1 cellular context compared by ENCODE assay signal in the genomic region with DNA sequence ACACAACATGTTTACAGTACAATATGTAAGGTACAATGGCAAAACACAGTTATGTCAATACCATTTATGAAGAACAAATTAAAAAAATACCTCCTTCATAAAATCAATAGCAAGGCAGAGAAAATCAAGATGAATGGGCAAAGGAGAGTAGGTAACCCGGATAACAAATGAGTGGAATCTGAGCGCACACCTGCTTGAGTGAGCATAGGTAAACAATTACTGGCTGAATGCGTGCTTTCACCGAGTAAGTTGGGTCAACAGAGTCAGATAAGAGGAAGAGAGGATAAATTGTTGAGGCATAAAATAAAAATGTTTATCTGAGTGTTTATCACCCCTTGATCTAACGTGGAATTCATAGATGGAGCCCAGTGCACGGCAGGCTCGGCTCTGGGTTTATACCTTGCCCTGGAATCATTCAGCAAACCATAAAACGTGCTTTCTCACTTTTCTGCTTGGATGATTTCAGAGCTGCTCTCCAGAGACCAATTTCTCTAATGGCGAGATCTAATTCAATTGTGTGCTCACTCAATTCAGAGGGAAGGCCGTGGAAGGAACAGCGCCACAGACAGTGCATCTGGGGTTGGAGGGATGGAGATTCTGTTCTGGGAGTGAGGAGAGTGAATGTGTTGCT.
A peak's percentile ranks its signal among the peaks of the same experiment; 100 is the strongest.
TF ChIP-seq lines count a peak whose summit lies in the region.

No MANE protein-coding gene starts in this region.

TF ChIP-seq in HEK293, 187 proteins besides CTCF, POLR2A, EP300 and RAD21 (continued from another document):
- TF ChIP-seq, protein P1, sequence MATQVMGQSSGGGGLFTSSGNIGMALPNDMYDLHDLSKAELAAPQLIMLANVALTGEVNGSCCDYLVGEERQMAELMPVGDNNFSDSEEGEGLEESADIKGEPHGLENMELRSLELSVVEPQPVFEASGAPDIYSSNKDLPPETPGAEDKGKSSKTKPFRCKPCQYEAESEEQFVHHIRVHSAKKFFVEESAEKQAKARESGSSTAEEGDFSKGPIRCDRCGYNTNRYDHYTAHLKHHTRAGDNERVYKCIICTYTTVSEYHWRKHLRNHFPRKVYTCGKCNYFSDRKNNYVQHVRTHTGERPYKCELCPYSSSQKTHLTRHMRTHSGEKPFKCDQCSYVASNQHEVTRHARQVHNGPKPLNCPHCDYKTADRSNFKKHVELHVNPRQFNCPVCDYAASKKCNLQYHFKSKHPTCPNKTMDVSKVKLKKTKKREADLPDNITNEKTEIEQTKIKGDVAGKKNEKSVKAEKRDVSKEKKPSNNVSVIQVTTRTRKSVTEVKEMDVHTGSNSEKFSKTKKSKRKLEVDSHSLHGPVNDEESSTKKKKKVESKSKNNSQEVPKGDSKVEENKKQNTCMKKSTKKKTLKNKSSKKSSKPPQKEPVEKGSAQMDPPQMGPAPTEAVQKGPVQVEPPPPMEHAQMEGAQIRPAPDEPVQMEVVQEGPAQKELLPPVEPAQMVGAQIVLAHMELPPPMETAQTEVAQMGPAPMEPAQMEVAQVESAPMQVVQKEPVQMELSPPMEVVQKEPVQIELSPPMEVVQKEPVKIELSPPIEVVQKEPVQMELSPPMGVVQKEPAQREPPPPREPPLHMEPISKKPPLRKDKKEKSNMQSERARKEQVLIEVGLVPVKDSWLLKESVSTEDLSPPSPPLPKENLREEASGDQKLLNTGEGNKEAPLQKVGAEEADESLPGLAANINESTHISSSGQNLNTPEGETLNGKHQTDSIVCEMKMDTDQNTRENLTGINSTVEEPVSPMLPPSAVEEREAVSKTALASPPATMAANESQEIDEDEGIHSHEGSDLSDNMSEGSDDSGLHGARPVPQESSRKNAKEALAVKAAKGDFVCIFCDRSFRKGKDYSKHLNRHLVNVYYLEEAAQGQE (tag by site-specific recombination; IDR thresholded peaks at IDR 0.05), result 0 out of 2 replicates have a peak, but pooled peaks have one; percentile 45
- TF ChIP-seq KLF9 (tag by site-specific recombination; IDR thresholded peaks at IDR 0.05; ENCODE audit: low read depth), result no peak
- TF ChIP-seq ZNF354C (tag by site-specific recombination; IDR thresholded peaks at IDR 0.05; ENCODE audit: borderline replicate concordance, low read depth), result no peak
- TF ChIP-seq ZBTB8A (tag by site-specific recombination; IDR thresholded peaks at IDR 0.05), result peak; percentile 58
- no peak for TF ChIP-seq ZNF623 (tag by site-specific recombination; IDR thresholded peaks at IDR 0.05)
- TF ChIP-seq MEIS1 (CRISPR knock-in tag; IDR thresholded peaks at IDR 0.05; ENCODE audit: borderline replicate concordance), result no peak
- TF ChIP-seq ZNF843 (tag by site-specific recombination; IDR thresholded peaks at IDR 0.05), result peak; percentile 88
- TF ChIP-seq ZNF311 (tag by site-specific recombination; IDR thresholded peaks at IDR 0.05; ENCODE audit: borderline replicate concordance), result no peak
- TF ChIP-seq SCRT2 (tag by site-specific recombination; IDR thresholded peaks at IDR 0.05), result 0 out of 2 replicates have a peak, but pooled peaks have one; percentile 41
- TF ChIP-seq, protein P2, sequence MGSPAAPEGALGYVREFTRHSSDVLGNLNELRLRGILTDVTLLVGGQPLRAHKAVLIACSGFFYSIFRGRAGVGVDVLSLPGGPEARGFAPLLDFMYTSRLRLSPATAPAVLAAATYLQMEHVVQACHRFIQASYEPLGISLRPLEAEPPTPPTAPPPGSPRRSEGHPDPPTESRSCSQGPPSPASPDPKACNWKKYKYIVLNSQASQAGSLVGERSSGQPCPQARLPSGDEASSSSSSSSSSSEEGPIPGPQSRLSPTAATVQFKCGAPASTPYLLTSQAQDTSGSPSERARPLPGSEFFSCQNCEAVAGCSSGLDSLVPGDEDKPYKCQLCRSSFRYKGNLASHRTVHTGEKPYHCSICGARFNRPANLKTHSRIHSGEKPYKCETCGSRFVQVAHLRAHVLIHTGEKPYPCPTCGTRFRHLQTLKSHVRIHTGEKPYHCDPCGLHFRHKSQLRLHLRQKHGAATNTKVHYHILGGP (tag by site-specific recombination; IDR thresholded peaks at IDR 0.05), result peak; percentile 79; the same call in 1 of the 2 replicates
